ENCODE assay signal across 30 cellular contexts in genomic region chr3:119375106-119375505, GRCh38.
"Had no signal": no experiment of that assay in that cellular context is flagged by ENCODE, and none has a peak within 500 bp of the region (broad histone marks: within the 10 kb centered on the region; RNA-seq: fewer than 3 reads in every experiment).

No MANE protein-coding gene starts in this region.

- FAIRE-seq: colon had no signal

- H3K9me3 ChIP-seq: adrenal gland, body of pancreas, gastrocnemius medialis, heart left ventricle had no signal

- H3K27me3 ChIP-seq: adrenal gland, body of pancreas, foreskin keratinocyte, gastrocnemius medialis, heart left ventricle had no signal

- ATAC-seq: activated CD8-positive, alpha-beta T cell treated with anti-CD3 and anti-CD28 coated beads for 36 hours; activated naive CD8-positive, alpha-beta T cell treated with anti-CD3 and anti-CD28 coated beads, Interleukin-2, amount 50 U/mL, for 24 hours; activated T-cell treated with anti-CD3 and anti-CD28 coated beads, Interleukin-2, amount 50 U/mL, for 4 hours; activated T-helper 17 cell treated with anti-CD3 and anti-CD28 coated beads, Interleukin-2, amount 50 U/mL, for 72 hours; body of pancreas; effector memory CD8-positive, alpha-beta T cell; esophagus mucosa; foreskin keratinocyte; gastrocnemius medialis had no signal

- H3K4me1 Mint-ChIP-seq: activated naive CD8-positive, alpha-beta T cell treated with anti-CD3 and anti-CD28 coated beads, Interleukin-2, amount 50 U/mL, for 24 hours; activated T-helper 17 cell treated with anti-CD3 and anti-CD28 coated beads, Interleukin-2, amount 50 U/mL, for 72 hours had no signal

- DNase-seq: activated CD4-positive, alpha-beta T cell treated with anti-CD3 and anti-CD28 coated beads for 48 hours; activated CD4-positive, alpha-beta T cell treated with anti-CD3 and anti-CD28 coated beads, Interleukin-2, amount 50 U/mL, for 1 hour; activated CD4-positive, alpha-beta T cell treated with anti-CD3 and anti-CD28 coated beads, Interleukin-2, amount 50 U/mL, for 48 hours; activated CD8-positive, alpha-beta memory T cell treated with anti-CD3 and anti-CD28 coated beads for 24 hours; activated CD8-positive, alpha-beta T cell treated with anti-CD3 and anti-CD28 coated beads for 36 hours; activated effector memory CD4-positive, alpha-beta T cell treated with Interleukin-2 at 50 U/mL for 16 hours; activated gamma-delta T cell treated with Interleukin-2 at 50 U/mL for 16 hours; activated naive CD4-positive, alpha-beta T cell treated with anti-CD3 and anti-CD28 coated beads, Interleukin-2, amount 50 U/mL, for 16 hours; activated naive CD4-positive, alpha-beta T cell treated with Interleukin-2 at 50 U/mL for 16 hours; activated naive CD8-positive, alpha-beta T cell treated with anti-CD3 and anti-CD28 coated beads, Interleukin-2, amount 50 U/mL, for 24 hours; activated T-cell treated with anti-CD3 and anti-CD28 coated beads, Interleukin-2, amount 50 U/mL, for 4 hours; adrenal gland; amygdala; aorta; body of pancreas; caudate nucleus; cortex of kidney; dermis blood vessel endothelial cell; effector CD4-positive, alpha-beta T cell; effector memory CD8-positive, alpha-beta T cell; foreskin keratinocyte; gastrocnemius medialis; glutamatergic neuron; heart left ventricle; T-helper 1 cell; T-helper 2 cell had no signal

- H3K27ac ChIP-seq: adrenal gland, body of pancreas, foreskin keratinocyte, gastrocnemius medialis, heart left ventricle had no signal

- H3K27ac Mint-ChIP-seq: activated CD8-positive, alpha-beta T cell treated with anti-CD3 and anti-CD28 coated beads for 36 hours; activated naive CD8-positive, alpha-beta T cell; activated naive CD8-positive, alpha-beta T cell treated with anti-CD3 and anti-CD28 coated beads, Interleukin-2, amount 50 U/mL, for 24 hours; activated T-helper 17 cell treated with anti-CD3 and anti-CD28 coated beads, Interleukin-2, amount 50 U/mL, for 72 hours; effector memory CD8-positive, alpha-beta T cell had no signal

- H3K4me1 ChIP-seq: adrenal gland, body of pancreas, foreskin keratinocyte, gastrocnemius medialis had no signal

- H3K4me3 ChIP-seq: adrenal gland, body of pancreas, gastrocnemius medialis, heart left ventricle had no signal

- H3K27me3 Mint-ChIP-seq: activated CD8-positive, alpha-beta T cell treated with anti-CD3 and anti-CD28 coated beads for 36 hours; activated naive CD8-positive, alpha-beta T cell; activated naive CD8-positive, alpha-beta T cell treated with anti-CD3 and anti-CD28 coated beads, Interleukin-2, amount 50 U/mL, for 24 hours; activated T-helper 17 cell treated with anti-CD3 and anti-CD28 coated beads, Interleukin-2, amount 50 U/mL, for 72 hours; effector memory CD8-positive, alpha-beta T cell had no signal

- H3K9me3 Mint-ChIP-seq: activated CD8-positive, alpha-beta T cell treated with anti-CD3 and anti-CD28 coated beads for 36 hours; activated naive CD8-positive, alpha-beta T cell treated with anti-CD3 and anti-CD28 coated beads, Interleukin-2, amount 50 U/mL, for 24 hours; activated T-helper 17 cell treated with anti-CD3 and anti-CD28 coated beads, Interleukin-2, amount 50 U/mL, for 72 hours; effector memory CD8-positive, alpha-beta T cell had no signal

- H3K4me3 Mint-ChIP-seq: activated CD8-positive, alpha-beta T cell treated with anti-CD3 and anti-CD28 coated beads for 36 hours; activated naive CD8-positive, alpha-beta T cell; activated naive CD8-positive, alpha-beta T cell treated with anti-CD3 and anti-CD28 coated beads, Interleukin-2, amount 50 U/mL, for 24 hours; activated T-cell treated with anti-CD3 and anti-CD28 coated beads, Interleukin-2, amount 50 U/mL, for 4 hours; activated T-helper 17 cell treated with anti-CD3 and anti-CD28 coated beads, Interleukin-2, amount 50 U/mL, for 72 hours; effector memory CD8-positive, alpha-beta T cell had no signal
